Comparison of ENCODE assay signal across 1 cellular context in the genomic region with DNA sequence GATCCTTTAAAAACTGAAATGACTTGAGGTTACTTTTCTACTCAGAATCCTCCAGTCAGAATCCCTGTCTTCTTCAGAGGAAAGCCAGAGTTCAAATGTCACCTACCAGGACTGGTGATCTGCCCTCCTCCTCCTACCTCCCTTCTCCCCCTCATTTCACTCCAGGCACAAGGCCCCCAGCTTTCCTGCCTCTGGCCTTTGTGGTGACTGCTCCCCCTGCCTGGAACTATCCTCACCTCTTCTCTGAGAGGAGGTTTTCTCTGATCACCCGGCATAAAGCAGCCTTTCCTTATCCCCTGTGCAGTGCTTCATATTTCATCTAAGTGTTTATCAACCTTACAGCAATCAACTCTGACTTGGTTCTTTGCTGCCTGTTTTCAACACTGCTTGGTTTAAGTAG.
A peak's percentile ranks its signal among the peaks of the same experiment; 100 is the strongest.
TF ChIP-seq lines count a peak whose summit lies in the region.

No MANE protein-coding gene starts in this region.

TF ChIP-seq in K562, 482 proteins besides CTCF, POLR2A, EP300 and RAD21:
- TF ChIP-seq, protein P1, sequence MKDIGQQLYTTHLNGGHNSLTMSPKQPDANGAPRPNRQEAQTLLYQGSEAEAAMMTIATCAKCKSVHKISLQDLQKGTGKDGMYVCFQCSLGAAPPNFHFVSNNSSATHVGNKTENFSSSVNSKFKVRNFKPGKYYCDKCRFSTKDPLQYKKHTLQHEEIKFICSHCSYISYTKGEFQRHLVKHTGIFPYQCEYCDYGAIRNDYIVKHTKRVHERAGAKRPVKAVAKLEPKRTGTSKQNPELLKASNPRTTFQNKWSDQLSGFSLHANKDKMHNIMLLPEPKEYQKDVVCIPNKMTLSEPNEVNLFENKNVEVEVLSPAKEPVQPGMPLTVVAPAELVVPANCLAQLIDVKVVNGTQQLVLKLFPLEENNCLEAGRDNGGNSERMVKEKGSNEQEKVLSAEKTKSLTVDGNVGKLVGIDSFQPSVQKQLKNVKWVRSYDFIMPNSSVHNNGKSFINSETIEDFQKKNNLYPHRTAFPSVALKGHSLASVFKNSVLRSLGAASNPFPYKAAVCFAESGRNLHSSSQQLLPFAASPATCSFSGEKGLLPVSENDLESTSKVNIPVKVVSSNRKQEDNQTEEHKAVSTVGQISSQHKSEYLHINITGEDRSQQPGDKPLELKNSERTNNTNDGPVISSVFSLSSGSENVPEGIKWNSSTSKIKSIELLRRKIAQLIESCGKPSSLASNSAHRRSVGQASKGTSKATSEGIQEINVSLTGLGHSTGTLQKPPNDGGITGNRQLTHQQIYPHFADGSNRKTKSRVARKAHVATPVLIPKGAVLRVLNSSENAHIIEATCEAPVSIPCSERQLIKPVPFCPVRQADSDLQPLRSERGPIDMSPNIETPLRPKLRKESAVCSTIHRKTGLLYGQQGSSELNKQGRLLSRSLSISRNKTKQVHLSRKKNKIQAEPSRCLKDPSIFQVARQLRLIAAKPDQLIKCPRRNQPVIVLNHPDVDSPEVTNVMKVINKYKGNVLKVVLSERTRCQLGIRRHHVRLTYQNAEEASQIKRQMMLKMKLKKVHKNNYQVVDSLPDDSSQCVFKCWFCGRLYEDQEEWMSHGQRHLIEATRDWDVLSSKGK (CRISPR knock-in tag; IDR thresholded peaks at IDR 0.05), result no peak
- TF ChIP-seq ZNF3 (CRISPR knock-in tag; IDR thresholded peaks at IDR 0.05) (no peak), ELF1 (tag; IDR thresholded peaks at IDR 0.05) (no peak), ZNF384 (IDR thresholded peaks at IDR 0.05; ENCODE audit: low read depth, low read length) (no peak), ZNF324 (CRISPR knock-in tag; IDR thresholded peaks at IDR 0.05) (no peak), ZNF232 (CRISPR knock-in tag; IDR thresholded peaks at IDR 0.05) (no peak), ZNF134 (CRISPR knock-in tag; conservative IDR thresholded peaks at IDR 0.05) (no peak), TBP (optimal IDR thresholded peaks at IDR 0.05; ENCODE audit: low read depth, low read length) (no peak), RNF2 (IDR thresholded peaks at IDR 0.05) (0 out of 2 replicates have a peak, but pooled peaks have one; percentile 10), THRAP3 (IDR thresholded peaks at IDR 0.05; ENCODE audit: borderline replicate concordance) (no peak), EGR1 (conservative IDR thresholded peaks at IDR 0.05) (0 out of 2 replicates have a peak, but pooled peaks have one; percentile 17), NELFE (IDR thresholded peaks at IDR 0.05; ENCODE audit: insufficient read depth, insufficient read length) (no peak), ATF7 (IDR thresholded peaks at IDR 0.05) (no peak), L3MBTL2 (IDR thresholded peaks at IDR 0.05) (peak; percentile 14; the same call in 1 of the 2 replicates), NR2C2 (CRISPR knock-in tag; IDR thresholded peaks at IDR 0.05) (no peak), NR2C2 (tag; IDR thresholded peaks at IDR 0.05) (peak; percentile 66; the same call in 1 of the 2 replicates), NR2C1 (IDR thresholded peaks at IDR 0.05) (no peak), NR2C1 (tag; IDR thresholded peaks at IDR 0.05) (0 out of 2 replicates have a peak, but pooled peaks have one; percentile 5), POLR3A (IDR thresholded peaks at IDR 0.05; ENCODE audit: borderline replicate concordance, extremely low read depth, insufficient read depth, insufficient read length) (no peak), TCF7 (IDR thresholded peaks at IDR 0.05; ENCODE audit: borderline replicate concordance) (no peak), ZNF316 (IDR thresholded peaks at IDR 0.05) (no peak), GTF2A2 (tag; IDR thresholded peaks at IDR 0.05) (no peak), SLC30A9 (CRISPR knock-in tag; IDR thresholded peaks at IDR 0.05) (no peak), ZNF584 (CRISPR knock-in tag; IDR thresholded peaks at IDR 0.05; ENCODE audit: low read depth) (no peak)
- TF ChIP-seq, protein P2, sequence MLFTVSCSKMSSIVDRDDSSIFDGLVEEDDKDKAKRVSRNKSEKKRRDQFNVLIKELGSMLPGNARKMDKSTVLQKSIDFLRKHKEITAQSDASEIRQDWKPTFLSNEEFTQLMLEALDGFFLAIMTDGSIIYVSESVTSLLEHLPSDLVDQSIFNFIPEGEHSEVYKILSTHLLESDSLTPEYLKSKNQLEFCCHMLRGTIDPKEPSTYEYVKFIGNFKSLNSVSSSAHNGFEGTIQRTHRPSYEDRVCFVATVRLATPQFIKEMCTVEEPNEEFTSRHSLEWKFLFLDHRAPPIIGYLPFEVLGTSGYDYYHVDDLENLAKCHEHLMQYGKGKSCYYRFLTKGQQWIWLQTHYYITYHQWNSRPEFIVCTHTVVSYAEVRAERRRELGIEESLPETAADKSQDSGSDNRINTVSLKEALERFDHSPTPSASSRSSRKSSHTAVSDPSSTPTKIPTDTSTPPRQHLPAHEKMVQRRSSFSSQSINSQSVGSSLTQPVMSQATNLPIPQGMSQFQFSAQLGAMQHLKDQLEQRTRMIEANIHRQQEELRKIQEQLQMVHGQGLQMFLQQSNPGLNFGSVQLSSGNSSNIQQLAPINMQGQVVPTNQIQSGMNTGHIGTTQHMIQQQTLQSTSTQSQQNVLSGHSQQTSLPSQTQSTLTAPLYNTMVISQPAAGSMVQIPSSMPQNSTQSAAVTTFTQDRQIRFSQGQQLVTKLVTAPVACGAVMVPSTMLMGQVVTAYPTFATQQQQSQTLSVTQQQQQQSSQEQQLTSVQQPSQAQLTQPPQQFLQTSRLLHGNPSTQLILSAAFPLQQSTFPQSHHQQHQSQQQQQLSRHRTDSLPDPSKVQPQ (CRISPR knock-in tag; IDR thresholded peaks at IDR 0.05; ENCODE audit: borderline replicate concordance), result no peak
- TF ChIP-seq, protein P3, sequence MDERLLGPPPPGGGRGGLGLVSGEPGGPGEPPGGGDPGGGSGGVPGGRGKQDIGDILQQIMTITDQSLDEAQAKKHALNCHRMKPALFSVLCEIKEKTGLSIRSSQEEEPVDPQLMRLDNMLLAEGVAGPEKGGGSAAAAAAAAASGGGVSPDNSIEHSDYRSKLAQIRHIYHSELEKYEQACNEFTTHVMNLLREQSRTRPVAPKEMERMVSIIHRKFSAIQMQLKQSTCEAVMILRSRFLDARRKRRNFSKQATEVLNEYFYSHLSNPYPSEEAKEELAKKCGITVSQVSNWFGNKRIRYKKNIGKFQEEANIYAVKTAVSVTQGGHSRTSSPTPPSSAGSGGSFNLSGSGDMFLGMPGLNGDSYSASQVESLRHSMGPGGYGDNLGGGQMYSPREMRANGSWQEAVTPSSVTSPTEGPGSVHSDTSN (CRISPR knock-in tag; IDR thresholded peaks at IDR 0.05; ENCODE audit: low read depth), result no peak
- TF ChIP-seq, protein P3 (tag; conservative IDR thresholded peaks at IDR 0.05; ENCODE audit: low read depth), result no peak
- TF ChIP-seq, protein P4, sequence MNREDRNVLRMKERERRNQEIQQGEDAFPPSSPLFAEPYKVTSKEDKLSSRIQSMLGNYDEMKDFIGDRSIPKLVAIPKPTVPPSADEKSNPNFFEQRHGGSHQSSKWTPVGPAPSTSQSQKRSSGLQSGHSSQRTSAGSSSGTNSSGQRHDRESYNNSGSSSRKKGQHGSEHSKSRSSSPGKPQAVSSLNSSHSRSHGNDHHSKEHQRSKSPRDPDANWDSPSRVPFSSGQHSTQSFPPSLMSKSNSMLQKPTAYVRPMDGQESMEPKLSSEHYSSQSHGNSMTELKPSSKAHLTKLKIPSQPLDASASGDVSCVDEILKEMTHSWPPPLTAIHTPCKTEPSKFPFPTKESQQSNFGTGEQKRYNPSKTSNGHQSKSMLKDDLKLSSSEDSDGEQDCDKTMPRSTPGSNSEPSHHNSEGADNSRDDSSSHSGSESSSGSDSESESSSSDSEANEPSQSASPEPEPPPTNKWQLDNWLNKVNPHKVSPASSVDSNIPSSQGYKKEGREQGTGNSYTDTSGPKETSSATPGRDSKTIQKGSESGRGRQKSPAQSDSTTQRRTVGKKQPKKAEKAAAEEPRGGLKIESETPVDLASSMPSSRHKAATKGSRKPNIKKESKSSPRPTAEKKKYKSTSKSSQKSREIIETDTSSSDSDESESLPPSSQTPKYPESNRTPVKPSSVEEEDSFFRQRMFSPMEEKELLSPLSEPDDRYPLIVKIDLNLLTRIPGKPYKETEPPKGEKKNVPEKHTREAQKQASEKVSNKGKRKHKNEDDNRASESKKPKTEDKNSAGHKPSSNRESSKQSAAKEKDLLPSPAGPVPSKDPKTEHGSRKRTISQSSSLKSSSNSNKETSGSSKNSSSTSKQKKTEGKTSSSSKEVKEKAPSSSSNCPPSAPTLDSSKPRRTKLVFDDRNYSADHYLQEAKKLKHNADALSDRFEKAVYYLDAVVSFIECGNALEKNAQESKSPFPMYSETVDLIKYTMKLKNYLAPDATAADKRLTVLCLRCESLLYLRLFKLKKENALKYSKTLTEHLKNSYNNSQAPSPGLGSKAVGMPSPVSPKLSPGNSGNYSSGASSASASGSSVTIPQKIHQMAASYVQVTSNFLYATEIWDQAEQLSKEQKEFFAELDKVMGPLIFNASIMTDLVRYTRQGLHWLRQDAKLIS (CRISPR knock-in tag; IDR thresholded peaks at IDR 0.05), result no peak
- TF ChIP-seq, protein P5, sequence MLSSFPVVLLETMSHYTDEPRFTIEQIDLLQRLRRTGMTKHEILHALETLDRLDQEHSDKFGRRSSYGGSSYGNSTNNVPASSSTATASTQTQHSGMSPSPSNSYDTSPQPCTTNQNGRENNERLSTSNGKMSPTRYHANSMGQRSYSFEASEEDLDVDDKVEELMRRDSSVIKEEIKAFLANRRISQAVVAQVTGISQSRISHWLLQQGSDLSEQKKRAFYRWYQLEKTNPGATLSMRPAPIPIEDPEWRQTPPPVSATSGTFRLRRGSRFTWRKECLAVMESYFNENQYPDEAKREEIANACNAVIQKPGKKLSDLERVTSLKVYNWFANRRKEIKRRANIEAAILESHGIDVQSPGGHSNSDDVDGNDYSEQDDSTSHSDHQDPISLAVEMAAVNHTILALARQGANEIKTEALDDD (IDR thresholded peaks at IDR 0.05), result peak; percentile 13
- TF ChIP-seq, protein P6, sequence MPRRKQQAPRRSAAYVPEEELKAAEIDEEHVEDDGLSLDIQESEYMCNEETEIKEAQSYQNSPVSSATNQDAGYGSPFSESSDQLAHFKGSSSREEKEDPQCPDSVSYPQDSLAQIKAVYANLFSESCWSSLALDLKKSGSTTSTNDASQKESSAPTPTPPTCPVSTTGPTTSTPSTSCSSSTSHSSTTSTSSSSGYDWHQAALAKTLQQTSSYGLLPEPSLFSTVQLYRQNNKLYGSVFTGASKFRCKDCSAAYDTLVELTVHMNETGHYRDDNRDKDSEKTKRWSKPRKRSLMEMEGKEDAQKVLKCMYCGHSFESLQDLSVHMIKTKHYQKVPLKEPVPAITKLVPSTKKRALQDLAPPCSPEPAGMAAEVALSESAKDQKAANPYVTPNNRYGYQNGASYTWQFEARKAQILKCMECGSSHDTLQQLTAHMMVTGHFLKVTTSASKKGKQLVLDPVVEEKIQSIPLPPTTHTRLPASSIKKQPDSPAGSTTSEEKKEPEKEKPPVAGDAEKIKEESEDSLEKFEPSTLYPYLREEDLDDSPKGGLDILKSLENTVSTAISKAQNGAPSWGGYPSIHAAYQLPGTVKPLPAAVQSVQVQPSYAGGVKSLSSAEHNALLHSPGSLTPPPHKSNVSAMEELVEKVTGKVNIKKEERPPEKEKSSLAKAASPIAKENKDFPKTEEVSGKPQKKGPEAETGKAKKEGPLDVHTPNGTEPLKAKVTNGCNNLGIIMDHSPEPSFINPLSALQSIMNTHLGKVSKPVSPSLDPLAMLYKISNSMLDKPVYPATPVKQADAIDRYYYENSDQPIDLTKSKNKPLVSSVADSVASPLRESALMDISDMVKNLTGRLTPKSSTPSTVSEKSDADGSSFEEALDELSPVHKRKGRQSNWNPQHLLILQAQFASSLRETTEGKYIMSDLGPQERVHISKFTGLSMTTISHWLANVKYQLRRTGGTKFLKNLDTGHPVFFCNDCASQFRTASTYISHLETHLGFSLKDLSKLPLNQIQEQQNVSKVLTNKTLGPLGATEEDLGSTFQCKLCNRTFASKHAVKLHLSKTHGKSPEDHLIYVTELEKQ (CRISPR knock-in tag; IDR thresholded peaks at IDR 0.05), result no peak
- TF ChIP-seq, protein P7, sequence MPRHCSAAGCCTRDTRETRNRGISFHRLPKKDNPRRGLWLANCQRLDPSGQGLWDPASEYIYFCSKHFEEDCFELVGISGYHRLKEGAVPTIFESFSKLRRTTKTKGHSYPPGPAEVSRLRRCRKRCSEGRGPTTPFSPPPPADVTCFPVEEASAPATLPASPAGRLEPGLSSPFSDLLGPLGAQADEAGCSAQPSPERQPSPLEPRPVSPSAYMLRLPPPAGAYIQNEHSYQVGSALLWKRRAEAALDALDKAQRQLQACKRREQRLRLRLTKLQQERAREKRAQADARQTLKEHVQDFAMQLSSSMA (CRISPR knock-in tag; IDR thresholded peaks at IDR 0.05), result no peak
- TF ChIP-seq, protein P8, sequence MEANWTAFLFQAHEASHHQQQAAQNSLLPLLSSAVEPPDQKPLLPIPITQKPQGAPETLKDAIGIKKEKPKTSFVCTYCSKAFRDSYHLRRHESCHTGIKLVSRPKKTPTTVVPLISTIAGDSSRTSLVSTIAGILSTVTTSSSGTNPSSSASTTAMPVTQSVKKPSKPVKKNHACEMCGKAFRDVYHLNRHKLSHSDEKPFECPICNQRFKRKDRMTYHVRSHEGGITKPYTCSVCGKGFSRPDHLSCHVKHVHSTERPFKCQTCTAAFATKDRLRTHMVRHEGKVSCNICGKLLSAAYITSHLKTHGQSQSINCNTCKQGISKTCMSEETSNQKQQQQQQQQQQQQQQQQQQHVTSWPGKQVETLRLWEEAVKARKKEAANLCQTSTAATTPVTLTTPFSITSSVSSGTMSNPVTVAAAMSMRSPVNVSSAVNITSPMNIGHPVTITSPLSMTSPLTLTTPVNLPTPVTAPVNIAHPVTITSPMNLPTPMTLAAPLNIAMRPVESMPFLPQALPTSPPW (CRISPR knock-in tag; IDR thresholded peaks at IDR 0.05), result peak; percentile 46; the same call in 1 of the 2 replicates
- TF ChIP-seq, protein P9, sequence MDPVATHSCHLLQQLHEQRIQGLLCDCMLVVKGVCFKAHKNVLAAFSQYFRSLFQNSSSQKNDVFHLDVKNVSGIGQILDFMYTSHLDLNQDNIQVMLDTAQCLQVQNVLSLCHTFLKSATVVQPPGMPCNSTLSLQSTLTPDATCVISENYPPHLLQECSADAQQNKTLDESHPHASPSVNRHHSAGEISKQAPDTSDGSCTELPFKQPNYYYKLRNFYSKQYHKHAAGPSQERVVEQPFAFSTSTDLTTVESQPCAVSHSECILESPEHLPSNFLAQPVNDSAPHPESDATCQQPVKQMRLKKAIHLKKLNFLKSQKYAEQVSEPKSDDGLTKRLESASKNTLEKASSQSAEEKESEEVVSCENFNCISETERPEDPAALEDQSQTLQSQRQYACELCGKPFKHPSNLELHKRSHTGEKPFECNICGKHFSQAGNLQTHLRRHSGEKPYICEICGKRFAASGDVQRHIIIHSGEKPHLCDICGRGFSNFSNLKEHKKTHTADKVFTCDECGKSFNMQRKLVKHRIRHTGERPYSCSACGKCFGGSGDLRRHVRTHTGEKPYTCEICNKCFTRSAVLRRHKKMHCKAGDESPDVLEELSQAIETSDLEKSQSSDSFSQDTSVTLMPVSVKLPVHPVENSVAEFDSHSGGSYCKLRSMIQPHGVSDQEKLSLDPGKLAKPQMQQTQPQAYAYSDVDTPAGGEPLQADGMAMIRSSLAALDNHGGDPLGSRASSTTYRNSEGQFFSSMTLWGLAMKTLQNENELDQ (CRISPR knock-in tag; IDR thresholded peaks at IDR 0.05; ENCODE audit: borderline replicate concordance), result no peak
TF ChIP-seq in K562: peak in this region for 7.
